Comparison of ENCODE assay signal across 12 cellular contexts in genomic region chr4:170391066-170391754, GRCh38.
DNase-seq lines count a peak whose midpoint lies in the region; ATAC-seq and TF ChIP-seq lines count a peak whose summit lies in the region.
"Had no signal": no experiment of that assay in that cellular context is flagged by ENCODE, and none has a peak within 500 bp of the region (broad histone marks: within the 10 kb centered on the region; RNA-seq: fewer than 3 reads in every experiment).

No MANE protein-coding gene starts in this region.

- peak overlapping the region in 7 of 11 experiments; percentile 9 to 66 (median 54); a peak in 12 of 22 replicates for H3K27ac ChIP-seq in BLaER1 treated with 17β-estradiol and CSF1 and Interleukin-3, amounts not matched to agents 10 nM and 100 nM
- H3K27ac ChIP-seq: heart right ventricle had no signal

- 0 out of 22 replicates have a peak, but pooled peaks cover 0 to 5% (median 0%) of the 10 kb centered on the region in 11 experiments for H3K9me3 ChIP-seq in BLaER1 treated with 17β-estradiol and CSF1 and Interleukin-3, amounts not matched to agents 10 nM and 100 nM (replicated peaks in 1 of 11)

- no peaks in the 10 kb centered on the region for H4K20me1 ChIP-seq in BLaER1 treated with 17β-estradiol and CSF1 and Interleukin-3, amounts not matched to agents 10 nM and 100 nM

- no peaks in the 10 kb centered on the region for H3K27me3 ChIP-seq in BLaER1 treated with 17β-estradiol and CSF1 and Interleukin-3, amounts not matched to agents 10 nM and 100 nM
- H3K27me3 ChIP-seq: heart right ventricle had no signal

- ATAC-seq in HG02938 (IDR thresholded peaks at IDR 0.05; ENCODE audit: unreplicated experiment) = peak; percentile 55
- peak; percentile 70 for ATAC-seq in SK-N-SH treated with all-trans-retinoic acid at 6 μM for 48 hours
- ATAC-seq in GM21515 (IDR thresholded peaks at IDR 0.05; ENCODE audit: unreplicated experiment) = no peak
- no peak for ATAC-seq in HG02610 (IDR thresholded peaks at IDR 0.05; ENCODE audit: unreplicated experiment)
- ATAC-seq: activated T-cell treated with anti-CD3 and anti-CD28 coated beads, Interleukin-2, amount 50 U/mL, for 4 hours; heart right ventricle had no signal

- no peak overlapping the region for H3K9ac ChIP-seq in BLaER1 treated with 17β-estradiol and CSF1 and Interleukin-3, amounts not matched to agents 10 nM and 100 nM

- DNase-seq in foreskin fibroblast = peak; percentile 61 to 70
- DNase-seq in immature natural killer cell = no peak
- DNase-seq in activated CD4-positive, alpha-beta T cell treated with anti-CD3 and anti-CD28 coated beads for 4 hours = no peak
- DNase-seq: activated T-cell treated with anti-CD3 and anti-CD28 coated beads, Interleukin-2, amount 50 U/mL, for 4 hours; heart right ventricle; NCI-H1048 had no signal

- no peak overlapping the region for H3K27ac Mint-ChIP-seq in immature natural killer cell
- H3K27ac Mint-ChIP-seq: B cell had no signal

- no peak for TF ChIP-seq CTCF in foreskin fibroblast (IDR thresholded peaks at IDR 0.05; ENCODE audit: low read depth, low read length)

- peaks cover 0 to 3% of the 10 kb centered on the region in 2 donors for H3K4me1 Mint-ChIP-seq in immature natural killer cell
- H3K4me1 Mint-ChIP-seq: B cell had no signal

- H3K4me2 ChIP-seq in BLaER1 treated with 17β-estradiol and CSF1 and Interleukin-3, amounts not matched to agents 10 nM and 100 nM = peak overlapping the region; percentile 36 to 63 (median 51)

- peaks cover 0 to 10% (median 3%) of the 10 kb centered on the region in 6 donors for H3K9me3 Mint-ChIP-seq in immature natural killer cell
- H3K9me3 Mint-ChIP-seq: activated T-cell treated with anti-CD3 and anti-CD28 coated beads, Interleukin-2, amount 50 U/mL, for 4 hours had no signal

- H3K27me3 Mint-ChIP-seq in immature natural killer cell (ENCODE audit: low read depth in 3 of 3) = peaks cover 0 to 4% (median 0%) of the 10 kb centered on the region in 3 donors
- H3K27me3 Mint-ChIP-seq: B cell had no signal

- no peak overlapping the region for H3K4me3 ChIP-seq in BLaER1 treated with 17β-estradiol and CSF1 and Interleukin-3, amounts not matched to agents 10 nM and 100 nM
- no peak overlapping the region for H3K4me3 ChIP-seq in foreskin fibroblast (ENCODE audit: low read depth in 1 of 2, low read length in 2 of 2)
- H3K4me3 ChIP-seq: heart right ventricle had no signal

- H3K36me3 Mint-ChIP-seq in immature natural killer cell = no peaks in the 10 kb centered on the region

- H3K4me3 Mint-ChIP-seq in immature natural killer cell = no peak overlapping the region
- H3K4me3 Mint-ChIP-seq: activated T-cell treated with anti-CD3 and anti-CD28 coated beads, Interleukin-2, amount 50 U/mL, for 4 hours; B cell had no signal

- peaks cover 13 to 22% (median 17%) of the 10 kb centered on the region in 10 experiments for H3K4me1 ChIP-seq in BLaER1 treated with 17β-estradiol and CSF1 and Interleukin-3, amounts not matched to agents 10 nM and 100 nM
- H3K4me1 ChIP-seq: heart right ventricle had no signal

- H3K36me3 ChIP-seq in BLaER1 treated with 17β-estradiol and CSF1 and Interleukin-3, amounts not matched to agents 10 nM and 100 nM = no peaks in the 10 kb centered on the region
- H3K36me3 ChIP-seq: heart right ventricle had no signal

TF ChIP-seq in SK-N-SH treated with all-trans-retinoic acid at 6 μM for 48 hours, 23 proteins besides CTCF, POLR2A, EP300 and RAD21:
- no peak for TF ChIP-seq BACH2 (CRISPR knock-in tag; IDR thresholded peaks at IDR 0.05; ENCODE audit: borderline replicate concordance)
- TF ChIP-seq PATZ1 (CRISPR knock-in tag; IDR thresholded peaks at IDR 0.05; ENCODE audit: borderline replicate concordance) = no peak
- no peak for TF ChIP-seq OSR1 (CRISPR knock-in tag; IDR thresholded peaks at IDR 0.05)
- TF ChIP-seq PPARA (CRISPR knock-in tag; IDR thresholded peaks at IDR 0.05; ENCODE audit: borderline replicate concordance) = no peak
- TF ChIP-seq CSRNP3 (CRISPR knock-in tag; IDR thresholded peaks at IDR 0.05) = no peak
- TF ChIP-seq ZFP30 (CRISPR knock-in tag; IDR thresholded peaks at IDR 0.05) = no peak
- TF ChIP-seq GLIS3 (CRISPR knock-in tag; IDR thresholded peaks at IDR 0.05) = no peak
- TF ChIP-seq ZNF565 (CRISPR knock-in tag; conservative IDR thresholded peaks at IDR 0.05; ENCODE audit: low read depth) = no peak
- TF ChIP-seq CSDC2 (CRISPR knock-in tag; IDR thresholded peaks at IDR 0.05) = no peak

Comparison
In these comparisons a context has a peak if more than half of its experiments do, and no peak if none do; other contexts are left out.
1. ATAC-seq: peak in HG02938 (single experiment) and SK-N-SH treated with all-trans-retinoic acid at 6 μM for 48 hours (single experiment); none in GM21515 (single experiment) and HG02610 (single experiment).
2. DNase-seq: peak in foreskin fibroblast (2 of 2); none in immature natural killer cell (0 of 3) and activated CD4-positive, alpha-beta T cell treated with anti-CD3 and anti-CD28 coated beads for 4 hours (0 of 2).